In the genomic region with DNA sequence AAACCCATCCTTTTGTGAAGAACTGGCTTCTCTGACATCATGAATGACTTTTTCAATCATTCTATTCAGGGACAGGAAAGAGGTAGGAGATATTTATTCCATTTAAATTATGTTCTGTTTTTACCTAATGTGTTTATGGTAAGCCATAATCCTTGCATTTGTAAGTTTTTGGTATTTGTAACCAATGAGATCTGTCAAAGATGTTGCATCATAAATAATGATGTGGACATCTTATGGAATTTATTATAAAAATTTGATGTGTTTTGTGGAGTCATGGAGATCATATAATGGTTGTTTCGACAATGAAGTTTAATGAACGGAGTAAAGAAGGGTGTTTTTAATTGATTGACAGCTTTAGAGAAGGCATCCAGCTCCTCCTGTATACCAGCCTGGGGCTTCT, we compare ENCODE assay signal across 18 cellular contexts.
"Had no signal": no experiment of that assay in that cellular context is flagged by ENCODE, and none has a peak within 500 bp of the region (broad histone marks: within the 10 kb centered on the region; RNA-seq: fewer than 3 reads in every experiment).

No MANE protein-coding gene starts in this region.

- H3K9me3 ChIP-seq: gastroesophageal sphincter, tibial nerve had no signal

- H3K27ac ChIP-seq: gastroesophageal sphincter had no signal

- H3K27ac Mint-ChIP-seq: activated naive CD8-positive, alpha-beta T cell treated with anti-CD3 and anti-CD28 coated beads for 36 hours; naive thymus-derived CD8-positive, alpha-beta T cell had no signal

- H3K27me3 Mint-ChIP-seq: activated naive CD8-positive, alpha-beta T cell treated with anti-CD3 and anti-CD28 coated beads for 36 hours; naive thymus-derived CD8-positive, alpha-beta T cell had no signal

- H3K4me3 Mint-ChIP-seq: activated naive CD8-positive, alpha-beta T cell treated with anti-CD3 and anti-CD28 coated beads for 36 hours; naive thymus-derived CD8-positive, alpha-beta T cell had no signal

- H3K27me3 ChIP-seq: gastroesophageal sphincter, tibial nerve had no signal

- ATAC-seq: activated CD4-positive, CD25-positive, alpha-beta regulatory T cell treated with anti-CD3 and anti-CD28 coated beads, Interleukin-2, amount 50 U/mL, for 24 hours; gastroesophageal sphincter; mucosa of descending colon; naive thymus-derived CD8-positive, alpha-beta T cell had no signal

- H3K36me3 ChIP-seq: gastroesophageal sphincter, tibial nerve had no signal

- FAIRE-seq: endothelial cell of umbilical vein had no signal

- DNase-seq: activated CD4-positive, alpha-beta T cell treated with anti-CD3 and anti-CD28 coated beads, Interleukin-2, amount 50 U/mL, for 1 hour; activated CD8-positive, alpha-beta memory T cell treated with anti-CD3 and anti-CD28 coated beads for 24 hours; activated naive CD8-positive, alpha-beta T cell treated with anti-CD3 and anti-CD28 coated beads for 36 hours; effector CD8-positive, alpha-beta T cell; islet precursor cell; mammary epithelial cell; mucosa of descending colon; naive thymus-derived CD8-positive, alpha-beta T cell; retina; stimulated activated CD4-positive, alpha-beta T cell treated with anti-CD3 and anti-CD28 coated beads, Interleukin-15, amount 100 ng/mL, for 24 hours; stimulated activated CD4-positive, alpha-beta T cell treated with anti-CD3 and anti-CD28 coated beads, Interleukin-4, amount 100 ng/mL, for 4 hours; stimulated activated CD8-positive, alpha-beta memory T cell treated with anti-CD3 and anti-CD28 coated beads, Interleukin-4, amount 100 ng/mL, for 48 hours; stimulated activated naive CD4-positive, alpha-beta T cell treated with Interleukin-2 at 50 U/mL for 16 hours; substantia nigra had no signal

- H3K4me3 ChIP-seq: gastroesophageal sphincter, mucosa of descending colon, tibial nerve had no signal
